Comparison of ENCODE assay signal across 9 cellular contexts in the genomic region with DNA sequence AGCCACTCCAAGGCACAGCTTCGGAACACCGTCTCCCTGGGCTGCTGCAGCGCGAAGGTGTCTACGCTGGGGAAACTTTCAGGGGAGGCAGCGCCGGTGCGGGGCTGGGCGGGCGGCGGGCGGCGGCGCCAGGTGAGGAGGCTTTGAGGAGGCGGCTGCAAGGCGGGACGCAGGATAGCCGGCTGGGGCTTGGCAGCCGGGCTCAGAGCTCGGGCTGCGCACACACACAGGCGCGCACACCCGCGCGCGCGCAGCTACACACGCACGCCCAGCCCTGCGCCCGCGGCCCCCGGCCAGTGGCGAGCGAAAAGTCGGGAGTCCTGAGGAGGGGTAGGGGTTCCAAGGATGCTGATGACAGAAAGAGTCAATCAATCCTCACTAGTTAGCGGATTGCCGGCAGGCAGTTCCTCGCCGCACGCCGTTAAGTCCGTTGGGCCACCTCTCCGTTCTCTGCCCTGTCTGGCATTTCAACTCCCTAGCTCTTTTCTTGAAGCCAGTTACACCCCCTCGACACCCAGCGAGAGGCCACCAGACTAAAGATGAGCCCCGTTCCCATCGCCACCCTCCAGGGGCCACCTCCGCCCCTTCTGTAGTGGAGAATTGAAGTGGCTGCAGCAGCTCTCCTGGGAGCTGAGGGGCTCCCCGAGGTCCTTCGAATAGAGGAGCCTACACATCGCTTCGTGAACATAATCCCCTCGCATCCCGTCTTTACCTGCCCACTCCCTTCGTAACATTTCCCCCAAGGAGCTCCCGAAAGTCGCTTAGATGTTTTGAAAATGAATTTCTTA. TPM values are rescaled to one million over a fixed set of nuclear protein-coding genes. Genes with fewer than 3 reads are reported as not detected.
DNase-seq lines count a peak whose midpoint lies in the region; ATAC-seq, FAIRE-seq and TF ChIP-seq lines count a peak whose summit lies in the region.
"Had no signal": no experiment of that assay in that cellular context is flagged by ENCODE, and none has a peak within 500 bp of the region (broad histone marks: within the 10 kb centered on the region; RNA-seq: fewer than 3 reads in every experiment).

A gene (minus strand): TSS at position 228 of the 788 bp plus-strand sequence.

- H3K27ac Mint-ChIP-seq in activated naive CD8-positive, alpha-beta T cell treated with anti-CD3 and anti-CD28 coated beads for 36 hours = no peak within 1 kb of the TSS

- DNase-seq in Ammon's horn (ENCODE audit: low spot score) = peak; percentile 11
- peak; percentile 55 for DNase-seq in MM.1S
- DNase-seq in activated naive CD8-positive, alpha-beta T cell treated with anti-CD3 and anti-CD28 coated beads for 36 hours = no peak
- DNase-seq in keratinocyte (ENCODE audit: low read depth, low spot score) = no peak
- DNase-seq in aorta = no peak

- peaks cover 4% of the 10 kb centered on the region; the same call in 1 of the 2 replicates for H3F3A ChIP-seq in MM.1S (ENCODE audit: insufficient read depth, low read length)

- TF ChIP-seq CTCF in MM.1S (IDR thresholded peaks at IDR 0.05; ENCODE audit: low read length) (no peak), keratinocyte (optimal IDR thresholded peaks at IDR 0.05 in 1 of 3, IDR thresholded peaks at IDR 0.05 in 1 of 3, conservative IDR thresholded peaks at IDR 0.05 in 1 of 3; ENCODE audit: extremely low read depth in 1 of 3, insufficient read depth in 2 of 3, low read length in 3 of 3) (no peak)

- H3K9me2 ChIP-seq in MM.1S (replicated peaks; ENCODE audit: insufficient read depth, low read length) = no peaks in the 10 kb centered on the region

- H3K79me2 ChIP-seq in MM.1S (ENCODE audit: low read length) (no peaks in the 10 kb centered on the region), keratinocyte (ENCODE audit: control insufficient read depth, insufficient read depth, low read length) (no peaks in the 10 kb centered on the region)

- H3K4me3 ChIP-seq in MM.1S (ENCODE audit: low read length) (peak within 1 kb of the TSS; percentile 67), keratinocyte (ENCODE audit: control insufficient read depth in 2 of 3, extremely low read depth in 1 of 3, insufficient read depth in 2 of 3, low read depth in 1 of 3, low read length in 3 of 3) (peak within 1 kb of the TSS; percentile 14 to 68 (median 55)), subcutaneous abdominal adipose tissue (ENCODE audit: low read depth in 1 of 5, low read length in 5 of 5) (peak within 1 kb of the TSS; percentile 34 to 62 (median 47)), aorta (ENCODE audit: low read length in 2 of 2) (peak within 1 kb of the TSS in 1 of 2 donors; percentile 14)

- H4K20me1 ChIP-seq in MM.1S (ENCODE audit: insufficient read depth, low read length) (no peaks in the 10 kb centered on the region), keratinocyte (ENCODE audit: control insufficient read depth, extremely low read depth, insufficient read depth, low read length) (no peaks in the 10 kb centered on the region)

- H3K36me3 ChIP-seq in MM.1S (replicated peaks; ENCODE audit: insufficient read depth, low read length) = no peaks in the 10 kb centered on the region
- no peaks in the 10 kb centered on the region for H3K36me3 ChIP-seq in keratinocyte (ENCODE audit: control insufficient read depth in 2 of 2, extremely low read depth in 1 of 2, insufficient read depth in 2 of 2, low read length in 2 of 2)
- H3K36me3 ChIP-seq in subcutaneous abdominal adipose tissue (ENCODE audit: control insufficient read depth in 5 of 5, insufficient read depth in 5 of 5, low read length in 5 of 5) = no peaks in the 10 kb centered on the region
- no peaks in the 10 kb centered on the region for H3K36me3 ChIP-seq in aorta (ENCODE audit: control insufficient read depth in 1 of 2, insufficient read depth in 2 of 2, low read length in 1 of 2)

- H3K4me1 Mint-ChIP-seq in activated naive CD8-positive, alpha-beta T cell treated with anti-CD3 and anti-CD28 coated beads for 36 hours = peaks cover 8% of the 10 kb centered on the region

- peak within 1 kb of the TSS; percentile 55 for H3K4me3 Mint-ChIP-seq in activated naive CD8-positive, alpha-beta T cell treated with anti-CD3 and anti-CD28 coated beads for 36 hours

- 1% methylated on average over 57 to 59 of the region's 59 CpGs for WGBS in aorta, 2 donors

- H3K4me2 ChIP-seq in MM.1S (ENCODE audit: low read depth, low read length) (peak within 1 kb of the TSS; percentile 99), keratinocyte (ENCODE audit: control insufficient read depth, extremely low read depth, insufficient read depth, low read depth, low read length) (peak within 1 kb of the TSS; percentile 94)

- no peak for FAIRE-seq in keratinocyte (lab: Jason Lieb, UNC)

- H3K9me3 Mint-ChIP-seq in activated naive CD8-positive, alpha-beta T cell treated with anti-CD3 and anti-CD28 coated beads for 36 hours = no peaks in the 10 kb centered on the region

- H3K27me3 Mint-ChIP-seq in activated naive CD8-positive, alpha-beta T cell treated with anti-CD3 and anti-CD28 coated beads for 36 hours = peaks cover 69% of the 10 kb centered on the region

- H3K9ac ChIP-seq in MM.1S (ENCODE audit: low read length) (peak within 1 kb of the TSS; percentile 24; the same call in 1 of the 2 replicates), keratinocyte (ENCODE audit: control insufficient read depth, extremely low read depth, insufficient read depth, low read length) (peak within 1 kb of the TSS; percentile 32), subcutaneous abdominal adipose tissue (ENCODE audit: low read length in 5 of 5) (no peak within 1 kb of the TSS)

- H3K9me1 ChIP-seq in keratinocyte (ENCODE audit: control insufficient read depth, extremely low read depth, insufficient read depth, low read length) = no peaks in the 10 kb centered on the region

- intact Hi-C loops in aorta (cut with DNase I) = no loop called here

- H3K36me3 Mint-ChIP-seq in activated naive CD8-positive, alpha-beta T cell treated with anti-CD3 and anti-CD28 coated beads for 36 hours = no peaks in the 10 kb centered on the region

- dilution Hi-C loops in keratinocyte (cut with MboI; ENCODE audit: extremely low pct_ligation_motif_present, low sequenced_read_pairs) = no loop called here

- ATAC-seq in HG02852 (IDR thresholded peaks at IDR 0.05; ENCODE audit: unreplicated experiment) (no peak), aorta (ENCODE audit: low FRiP score) (no peak), HG02610 (IDR thresholded peaks at IDR 0.05; ENCODE audit: unreplicated experiment) (no peak)

- H3K4me1 ChIP-seq in MM.1S (ENCODE audit: low read length) = no peaks in the 10 kb centered on the region
- peaks cover 21% of the 10 kb centered on the region for H3K4me1 ChIP-seq in keratinocyte (ENCODE audit: control insufficient read depth, extremely low read depth, insufficient read depth, low read length)
- peaks cover 0 to 33% (median 28%) of the 10 kb centered on the region in 5 donors for H3K4me1 ChIP-seq in subcutaneous abdominal adipose tissue (ENCODE audit: control insufficient read depth in 5 of 5, insufficient read depth in 5 of 5, low read length in 5 of 5)
- H3K4me1 ChIP-seq in aorta (ENCODE audit: control insufficient read depth in 1 of 2, insufficient read depth in 2 of 2, low read length in 2 of 2) = peaks cover 0 to 4% of the 10 kb centered on the region in 2 donors

- H3K27ac ChIP-seq in MM.1S (ENCODE audit: low read length) (no peak within 1 kb of the TSS), keratinocyte (ENCODE audit: control insufficient read depth, insufficient read depth, low read length) (no peak within 1 kb of the TSS), subcutaneous abdominal adipose tissue (ENCODE audit: low read depth, low read length) (no peak within 1 kb of the TSS), aorta (ENCODE audit: low read depth in 1 of 2, low read length in 2 of 2) (no peak within 1 kb of the TSS)

- H3K27me3 ChIP-seq in MM.1S (replicated peaks; ENCODE audit: insufficient read depth, low read length) = no peaks in the 10 kb centered on the region
- H3K27me3 ChIP-seq in keratinocyte (ENCODE audit: control insufficient read depth, extremely low read depth, insufficient read depth, low read length) = peaks cover 56% of the 10 kb centered on the region
- peaks cover 26 to 45% (median 44%) of the 10 kb centered on the region in 5 donors for H3K27me3 ChIP-seq in subcutaneous abdominal adipose tissue (ENCODE audit: control insufficient read depth in 5 of 5, insufficient read depth in 4 of 5, low read length in 5 of 5)
- peaks cover 0 to 1% of the 10 kb centered on the region in 2 donors for H3K27me3 ChIP-seq in aorta (ENCODE audit: control insufficient read depth in 1 of 2, insufficient read depth in 2 of 2, low read length in 1 of 2)

- peak within 1 kb of the TSS; percentile 84 for H2AFZ ChIP-seq in MM.1S (ENCODE audit: low read length)
- peak within 1 kb of the TSS; percentile 67 for H2AFZ ChIP-seq in keratinocyte (ENCODE audit: control insufficient read depth, low read length)

- H3K9me3 ChIP-seq in MM.1S (replicated peaks; ENCODE audit: insufficient read depth, low read length) (no peaks in the 10 kb centered on the region), keratinocyte (ENCODE audit: control insufficient read depth, low read depth, low read length) (no peaks in the 10 kb centered on the region), subcutaneous abdominal adipose tissue (ENCODE audit: control insufficient read depth in 5 of 5, low read length in 5 of 5) (no peaks in the 10 kb centered on the region), aorta (ENCODE audit: control insufficient read depth, low read length) (no peaks in the 10 kb centered on the region)

RNA-seq across cellular contexts. Expression of the gene that starts here (rescaled TPM):
- not detected for total RNA-seq in activated naive CD8-positive, alpha-beta T cell treated with anti-CD3 and anti-CD28 coated beads for 36 hours
- 0.07 to 0.21 TPM (median 0.09 TPM) in 3 replicates for polyA plus RNA-seq in keratinocyte
- polyA plus RNA-seq in keratinocyte (2011; ENCODE audit: low read depth) = not detected
- polyA plus RNA-seq in keratinocyte (2011; cell fraction: cytosol; rRNA removed) = 0.08 and 0.11 TPM in 2 replicates
- polyA plus RNA-seq in keratinocyte (2011; cell fraction: nucleus; rRNA removed) = 0.56 and 0.64 TPM in 2 replicates
- 0.06 TPM in 1 of 2 replicates, not detected in the other for polyA plus RNA-seq in keratinocyte (2012; ENCODE audit: low replicate concordance)
- polyA minus RNA-seq in keratinocyte = 0.13 to 1.3 TPM in 2 of 3 replicates, not detected in the other
- not detected for polyA minus RNA-seq in keratinocyte (2011; cell fraction: cytosol; rRNA and poly(A)+ RNA removed)
- 0.74 and 2.1 TPM in 2 replicates for polyA minus RNA-seq in keratinocyte (2011; cell fraction: nucleus; rRNA and poly(A)+ RNA removed)
- total RNA-seq in aorta = not detected
- not detected for polyA plus RNA-seq in aorta
- total RNA-seq: activated CD8-positive, alpha-beta memory T cell treated with anti-CD3 and anti-CD28 coated beads for 36 hours had no signal

Comparison
In these comparisons a context has a peak if more than half of its experiments do, and no peak if none do; other contexts are left out.
1. DNase-seq: peak in Ammon's horn (single experiment) and MM.1S (single experiment); none in activated naive CD8-positive, alpha-beta T cell treated with anti-CD3 and anti-CD28 coated beads for 36 hours (single experiment), keratinocyte (single experiment) and aorta (0 of 2).
2. H3K9ac ChIP-seq: peak in MM.1S (single experiment) and keratinocyte (single experiment); none in subcutaneous abdominal adipose tissue (0 of 5).